In the genomic region with DNA sequence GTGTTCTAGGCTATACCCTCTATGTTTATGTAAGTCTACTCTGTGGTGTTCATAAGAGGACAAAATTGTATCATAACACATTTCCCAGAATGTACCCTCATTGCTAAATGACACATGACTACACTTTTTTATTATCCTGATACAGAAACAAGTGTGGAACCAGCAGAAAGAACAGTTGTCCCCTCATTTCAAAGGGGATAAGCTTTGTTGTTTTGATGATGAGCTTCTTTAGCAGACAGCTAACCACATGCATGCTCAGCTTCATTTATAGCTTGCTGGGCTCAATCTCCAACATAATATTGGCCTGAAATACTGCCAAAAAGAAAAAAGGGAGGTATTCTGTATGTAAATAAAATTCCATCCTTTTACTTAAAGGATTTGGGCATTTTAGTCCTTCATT, we compare ENCODE assay signal across 15 cellular contexts.
"Had no signal": no experiment of that assay in that cellular context is flagged by ENCODE, and none has a peak within 500 bp of the region (broad histone marks: within the 10 kb centered on the region; RNA-seq: fewer than 3 reads in every experiment).

No MANE protein-coding gene starts in this region.

- H3K4me3 ChIP-seq: dorsolateral prefrontal cortex, gastrocnemius medialis, heart right ventricle had no signal

- H3K9me3 ChIP-seq: gastrocnemius medialis, heart right ventricle had no signal

- H3K27ac ChIP-seq: gastrocnemius medialis, heart right ventricle had no signal

- H3K4me1 ChIP-seq: gastrocnemius medialis, heart right ventricle had no signal

- DNase-seq: cortex of kidney; dorsolateral prefrontal cortex; effector CD8-positive, alpha-beta T cell; gastrocnemius medialis; heart right ventricle; hypothalamus; kidney glomerular epithelial cell; mesendoderm; naive thymus-derived CD4-positive, alpha-beta T cell; nephron progenitor cell; small intestine; stimulated activated CD4-positive, alpha-beta T cell treated with anti-CD3 and anti-CD28 coated beads, Interleukin-2, amount 100 ng/mL, for 48 hours; stimulated activated naive CD4-positive, alpha-beta T cell treated with Interleukin-2 at 50 U/mL for 16 hours; trophoblast cell had no signal

- H3K36me3 ChIP-seq: gastrocnemius medialis, heart right ventricle had no signal

- H3K27me3 ChIP-seq: dorsolateral prefrontal cortex, gastrocnemius medialis, heart right ventricle had no signal

- ATAC-seq: gastrocnemius medialis; heart right ventricle; naive thymus-derived CD4-positive, alpha-beta T cell; sciatic nerve had no signal
